Comparison of ENCODE assay signal across 13 cellular contexts in genomic region chr15:56760186-56760585, GRCh38. TPM values are rescaled to one million over a fixed set of nuclear protein-coding genes. Genes with fewer than 3 reads are reported as not detected.
DNase-seq lines count a peak whose midpoint lies in the region; ATAC-seq and TF ChIP-seq lines count a peak whose summit lies in the region.
"Had no signal": no experiment of that assay in that cellular context is flagged by ENCODE, and none has a peak within 500 bp of the region (broad histone marks: within the 10 kb centered on the region; RNA-seq: fewer than 3 reads in every experiment).

No MANE protein-coding gene starts in this region.

- peaks cover 0 to 28% of the 10 kb centered on the region in 2 donors for H3K4me1 ChIP-seq in left lung

- no peak for TF ChIP-seq RAD21 in Ishikawa (IDR thresholded peaks at IDR 0.05; ENCODE audit: low read depth)

- H3K27ac ChIP-seq in left lung, result peak overlapping the region in 1 of 2 donors; percentile 59
- H3K27ac ChIP-seq: coronary artery, thoracic aorta had no signal

- DNase-seq in AG09309 (ENCODE audit: low read depth) (peak; percentile 61), astrocyte of the hippocampus (ENCODE audit: low read depth, low spot score) (peak; percentile 57), fibroblast of villous mesenchyme (ENCODE audit: low read depth) (peak; percentile 71), left lung (no peak), NCI-H1436 (lab: John Stamatoyannopoulos, UW) (no peak)
- DNase-seq: activated naive CD8-positive, alpha-beta T cell treated with anti-CD3 and anti-CD28 coated beads for 36 hours; NCI-H2171 had no signal

- ATAC-seq in GM21717 (IDR thresholded peaks at IDR 0.05; ENCODE audit: unreplicated experiment), result no peak
- ATAC-seq in left lung, result no peak
- no peak for ATAC-seq in HG03354 (IDR thresholded peaks at IDR 0.05; ENCODE audit: poor library complexity, severe bottlenecking, unreplicated experiment)
- ATAC-seq: activated CD4-positive, CD25-positive, alpha-beta regulatory T cell treated with anti-CD3 and anti-CD28 coated beads, Interleukin-2, amount 50 U/mL, for 24 hours had no signal

- H3K9me3 ChIP-seq in left lung, result no peaks in the 10 kb centered on the region
- H3K9me3 ChIP-seq: thoracic aorta had no signal

- no peak for TF ChIP-seq EP300 in Ishikawa (IDR thresholded peaks at IDR 0.05; ENCODE audit: borderline replicate concordance)

- no peaks in the 10 kb centered on the region for H3K27me3 ChIP-seq in left lung

- intact Hi-C loops in left lung (cut with DNase I), result no loop called here

- TF ChIP-seq CTCF in AG09309 (IDR thresholded peaks at IDR 0.05; ENCODE audit: control insufficient read depth, insufficient read depth, low read depth, low read length, missing control alignments) (no peak), fibroblast of villous mesenchyme (IDR thresholded peaks at IDR 0.05; ENCODE audit: insufficient read depth, low read depth, low read length) (no peak), left lung (IDR thresholded peaks at IDR 0.05) (no peak)

- H3K4me3 ChIP-seq in AG09309 (ENCODE audit: control insufficient read depth, low read depth, low read length), result no peak overlapping the region
- no peak overlapping the region for H3K4me3 ChIP-seq in fibroblast of villous mesenchyme (ENCODE audit: low read depth, low read length)
- H3K4me3 ChIP-seq in left lung, result no peak overlapping the region
- H3K4me3 ChIP-seq: coronary artery, thoracic aorta had no signal

- H3K36me3 ChIP-seq in left lung, result no peaks in the 10 kb centered on the region
- H3K36me3 ChIP-seq: thoracic aorta had no signal

TF ChIP-seq in Ishikawa, 13 proteins besides CTCF, POLR2A, EP300 and RAD21:
- no peak for TF ChIP-seq FOXM1 (IDR thresholded peaks at IDR 0.05; ENCODE audit: borderline replicate concordance, low read depth)
- peak; percentile 34; the same call in 1 of the 2 replicates for TF ChIP-seq NFIC (IDR thresholded peaks at IDR 0.05)
TF ChIP-seq in Ishikawa: peak in this region for 1.

RNA-seq across cellular contexts. Expression of gene ZNF280D, which starts 26.9 kb away (rescaled TPM):
- total RNA-seq in fibroblast of villous mesenchyme, result 25.8 and 51.8 TPM in 2 replicates
- 10 to 100 TPM; 34.3 to 37.4 TPM for total RNA-seq in left lung

Comparison
In these comparisons a context has a peak if more than half of its experiments do, and no peak if none do; other contexts are left out.
1. DNase-seq: peak in AG09309 (single experiment), astrocyte of the hippocampus (single experiment) and fibroblast of villous mesenchyme (single experiment); none in left lung (0 of 2) and NCI-H1436 (single experiment).